ENCODE assay signal across 26 cellular contexts in the genomic region with DNA sequence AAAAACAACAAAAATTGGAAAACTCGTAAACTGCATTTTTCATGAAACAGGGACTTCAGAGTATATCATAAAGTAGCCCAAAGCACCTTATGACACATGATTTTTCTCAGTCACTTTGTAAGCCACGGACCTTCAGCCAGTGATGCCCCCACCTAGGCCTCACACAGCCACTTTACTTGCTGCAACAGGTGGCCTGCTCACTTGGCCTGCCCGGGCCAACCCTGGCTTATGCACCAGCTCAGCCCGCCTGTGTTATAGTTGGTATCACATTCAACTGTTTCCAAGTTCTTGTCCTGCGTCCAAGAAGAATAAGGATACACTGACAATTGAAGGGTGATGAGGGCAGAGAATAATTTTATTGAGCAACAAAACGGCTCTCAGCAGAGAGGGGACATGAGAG.
"Had no signal": no experiment of that assay in that cellular context is flagged by ENCODE, and none has a peak within 500 bp of the region (broad histone marks: within the 10 kb centered on the region; RNA-seq: fewer than 3 reads in every experiment).

No MANE protein-coding gene starts in this region.

- DNase-seq: activated B cell treated with CpG ODN at 0.5 μM for 24 hours; activated CD4-positive, alpha-beta memory T cell treated with anti-CD3 and anti-CD28 coated beads for 36 hours; activated CD4-positive, alpha-beta T cell treated with anti-CD3 and anti-CD28 coated beads, Interleukin-2, amount 10 ng/mL, durations not matched to agents 24 days and 14 days; activated CD8-positive, alpha-beta memory T cell treated with anti-CD3 and anti-CD28 coated beads, Interleukin-2, amount 10 ng/mL, durations not matched to agents 7 days and 5 days; activated CD8-positive, alpha-beta memory T cell treated with anti-CD3 and anti-CD28 coated beads, Interleukin-2, amount 50 U/mL, for 4 hours; activated CD8-positive, alpha-beta T cell treated with anti-CD3 and anti-CD28 coated beads, Interleukin-2, amount 10 ng/mL, durations not matched to agents 7 days and 5 days; activated effector memory CD4-positive, alpha-beta T cell treated with anti-CD3 and anti-CD28 coated beads, Interleukin-2, amount 50 U/mL, for 16 hours; activated naive CD4-positive, alpha-beta T cell treated with anti-CD3 and anti-CD28 coated beads, Interleukin-2, amount 50 U/mL, for 16 hours; activated T-cell treated with anti-CD3 and anti-CD28 coated beads, Interleukin-2, amount 50 U/mL, for 1 hour; activated T-cell treated with anti-CD3 and anti-CD28 coated beads, Interleukin-2, amount 50 U/mL, for 48 hours; amniotic stem cell; anterior cingulate cortex; brain microvascular endothelial cell; caudate nucleus; cortex of kidney; dermis blood vessel endothelial cell; effector CD4-positive, alpha-beta T cell; effector memory CD8-positive, alpha-beta T cell; esophagus squamous epithelium; foreskin melanocyte; T-helper 1 cell; T-helper 17 cell; T1000; WERI-Rb-1 had no signal

- H3K27ac ChIP-seq: brain microvascular endothelial cell, epithelial cell of prostate, esophagus squamous epithelium, gastroesophageal sphincter, WERI-Rb-1 had no signal

- H3K4me1 ChIP-seq: esophagus squamous epithelium had no signal

- H3K27me3 ChIP-seq: brain microvascular endothelial cell, esophagus squamous epithelium, gastroesophageal sphincter had no signal

- H3K36me3 ChIP-seq: brain microvascular endothelial cell, gastroesophageal sphincter, WERI-Rb-1 had no signal

- H3K4me3 ChIP-seq: esophagus squamous epithelium, gastroesophageal sphincter had no signal

- H3K9me3 ChIP-seq: esophagus squamous epithelium, gastroesophageal sphincter had no signal
